In genomic region chr9:94167376-94167775, GRCh38 we compare ENCODE assay signal across 8 cellular contexts.
DNase-seq lines count a peak whose midpoint lies in the region; ATAC-seq and TF ChIP-seq lines count a peak whose summit lies in the region.

No MANE protein-coding gene starts in this region.

- peak overlapping the region; percentile 97 for H3K27ac ChIP-seq in CD4-positive, CD25-positive, alpha-beta regulatory T cell (ENCODE audit: insufficient read depth, low read length, poor library complexity, severe bottlenecking)
- H3K27ac ChIP-seq in PC-9 (peak overlapping the region; percentile 59), osteoblast (ENCODE audit: low read depth, low read length) (peak overlapping the region; percentile 53)

- H3F3A ChIP-seq in PC-9 (ENCODE audit: insufficient read depth, low read depth), result peaks cover 7% of the 10 kb centered on the region

- H3K9me3 ChIP-seq in CD4-positive, CD25-positive, alpha-beta regulatory T cell (ENCODE audit: control insufficient read depth in 2 of 2, low read length in 2 of 2), result no peaks in the 10 kb centered on the region
- no peaks in the 10 kb centered on the region for H3K9me3 ChIP-seq in PC-9 (ENCODE audit: insufficient read depth, low read depth)
- H3K9me3 ChIP-seq in osteoblast (ENCODE audit: low read depth, low read length), result no peaks in the 10 kb centered on the region

- H4K20me1 ChIP-seq in PC-9 (ENCODE audit: insufficient read depth), result peaks cover 55% of the 10 kb centered on the region
- peaks cover 55% of the 10 kb centered on the region for H4K20me1 ChIP-seq in osteoblast (ENCODE audit: insufficient read depth, low read length)

- H3K9me3 Mint-ChIP-seq in CD4-positive, CD25-positive, alpha-beta regulatory T cell, result no peaks in the 10 kb centered on the region

- H3K4me2 ChIP-seq in PC-9 (peak overlapping the region; percentile 84), osteoblast (ENCODE audit: insufficient read depth, low read length) (peak overlapping the region; percentile 89)

- H3K27ac Mint-ChIP-seq in CD4-positive, CD25-positive, alpha-beta regulatory T cell, result peak overlapping the region; percentile 72 to 98 (median 91)

- H3K27me3 ChIP-seq in CD4-positive, CD25-positive, alpha-beta regulatory T cell (ENCODE audit: control insufficient read depth, insufficient read depth, low read length), result no peaks in the 10 kb centered on the region
- H3K27me3 ChIP-seq in PC-9 (ENCODE audit: insufficient read depth, low read depth) (no peaks in the 10 kb centered on the region), osteoblast (ENCODE audit: insufficient read depth, low read length) (no peaks in the 10 kb centered on the region)

- TF ChIP-seq CTCF in PC-9 (conservative IDR thresholded peaks at IDR 0.05) (no peak), epithelial cell of esophagus (IDR thresholded peaks at IDR 0.05; ENCODE audit: insufficient read depth, low read depth, low read length, missing control alignments) (no peak), osteoblast (IDR thresholded peaks at IDR 0.05; ENCODE audit: extremely low read depth, low read depth, low read length) (no peak)

- ATAC-seq in CD4-positive, CD25-positive, alpha-beta regulatory T cell (ENCODE audit: low read depth in 2 of 2), result no peak

- BruUV-seq in PC-9 (replicated peaks; lab: Mats Ljungman, UMichigan), result TSS peak; percentile 38

- H3K27me3 Mint-ChIP-seq in CD4-positive, CD25-positive, alpha-beta regulatory T cell, result no peaks in the 10 kb centered on the region

- intact Hi-C loops in PC-9 (cut with micrococcal nuclease; ENCODE audit: unreplicated experiment), result loop anchor here (2.0 to 5.0 kb wide), 3 partner anchors 80 to 1343 kb away; partner anchors contain the start of gene CARD19

- H2AFZ ChIP-seq in PC-9, result no peak overlapping the region
- H2AFZ ChIP-seq in osteoblast (ENCODE audit: low read length), result no peak overlapping the region

- no peaks in the 10 kb centered on the region for H3K36me3 ChIP-seq in CD4-positive, CD25-positive, alpha-beta regulatory T cell (ENCODE audit: control insufficient read depth, insufficient read depth, low read length)
- peaks cover 11% of the 10 kb centered on the region for H3K36me3 ChIP-seq in PC-9 (ENCODE audit: low read depth)
- H3K36me3 ChIP-seq in osteoblast (ENCODE audit: insufficient read depth, low read length), result no peaks in the 10 kb centered on the region

- peaks cover under 1% of the 10 kb centered on the region for H3K36me3 Mint-ChIP-seq in CD4-positive, CD25-positive, alpha-beta regulatory T cell

- DNase-seq in CD4-positive, CD25-positive, alpha-beta regulatory T cell, result no peak
- DNase-seq in PC-9 (no peak), epithelial cell of esophagus (ENCODE audit: low read depth) (no peak), osteoblast (ENCODE audit: insufficient read length, low spot score, missing footprints) (no peak), T-helper 9 cell (no peak), SIG-M5 treated with dmso at 0.1 percent for 504 hours (lab: John Stamatoyannopoulos, UW; ENCODE audit: unreplicated experiment) (no peak), NCI-H526 (lab: John Stamatoyannopoulos, UW) (no peak), NOMO-1 (lab: John Stamatoyannopoulos, UW; ENCODE audit: unreplicated experiment in 2 of 2) (no peak)

- peaks cover 56% of the 10 kb centered on the region for H3K79me2 ChIP-seq in PC-9 (ENCODE audit: low read depth)
- peaks cover 56% of the 10 kb centered on the region for H3K79me2 ChIP-seq in osteoblast (ENCODE audit: insufficient read depth, low read length)

- POLR2A ChIA-PET in PC-9 (lab: Charles Lee; ENCODE audit: unreplicated experiment), result no interaction called here

- H3K4me1 Mint-ChIP-seq in CD4-positive, CD25-positive, alpha-beta regulatory T cell, result peaks cover 36 to 67% (median 48%) of the 10 kb centered on the region in 4 donors

- CTCF ChIA-PET in PC-9 (lab: Charles Lee), result no interaction called here

- peak overlapping the region; percentile 81 to 100 (median 96) for H3K4me3 Mint-ChIP-seq in CD4-positive, CD25-positive, alpha-beta regulatory T cell

- H3K4me1 ChIP-seq in CD4-positive, CD25-positive, alpha-beta regulatory T cell (ENCODE audit: control insufficient read depth, insufficient read depth, low read length, poor library complexity, severe bottlenecking), result peaks cover 48% of the 10 kb centered on the region
- H3K4me1 ChIP-seq in PC-9 (replicated peaks; ENCODE audit: insufficient read depth) (peaks cover 35% of the 10 kb centered on the region), osteoblast (ENCODE audit: insufficient read depth, low read length) (peaks cover 30% of the 10 kb centered on the region)

- no peaks in the 10 kb centered on the region for H3K9me2 ChIP-seq in PC-9 (ENCODE audit: insufficient read depth)

- H3K4me3 ChIP-seq in CD4-positive, CD25-positive, alpha-beta regulatory T cell (ENCODE audit: low read depth, low read length), result peak overlapping the region; percentile 91
- H3K4me3 ChIP-seq in PC-9, result peak overlapping the region; percentile 83
- peak overlapping the region; percentile 81 for H3K4me3 ChIP-seq in epithelial cell of esophagus (ENCODE audit: low read length)
- H3K4me3 ChIP-seq in osteoblast (ENCODE audit: insufficient read depth, low read length), result peak overlapping the region; percentile 92
